Comparison of ENCODE assay signal across 37 cellular contexts in genomic region chr16:15737140-15737644, GRCh38.
"Had no signal": no experiment of that assay in that cellular context is flagged by ENCODE, and none has a peak within 500 bp of the region (broad histone marks: within the 10 kb centered on the region; RNA-seq: fewer than 3 reads in every experiment).

No MANE protein-coding gene starts in this region.

- H3K9me3 ChIP-seq: ascending aorta had no signal

- H3K4me3 Mint-ChIP-seq: activated CD8-positive, alpha-beta T cell treated with anti-CD3 and anti-CD28 coated beads for 36 hours; activated naive CD4-positive, alpha-beta T cell treated with anti-CD3 and anti-CD28 coated beads, Interleukin-2, amount 50 U/mL, for 24 hours; activated naive CD8-positive, alpha-beta T cell treated with anti-CD3 and anti-CD28 coated beads, Interleukin-2, amount 10 ng/mL, durations not matched to agents 7 days and 5 days; activated T-cell treated with anti-CD3 and anti-CD28 coated beads, Interleukin-2, amount 50 U/mL, for 72 hours; activated T-helper 17 cell treated with anti-CD3 and anti-CD28 coated beads, Interleukin-2, amount 50 U/mL, for 72 hours; central memory CD8-positive, alpha-beta T cell had no signal

- H3K4me2 ChIP-seq: KMS-11, PC-9 had no signal

- H3K4me3 ChIP-seq: ascending aorta, cardiac muscle cell, PC-9 had no signal

- H3K4me1 Mint-ChIP-seq: activated naive CD4-positive, alpha-beta T cell treated with anti-CD3 and anti-CD28 coated beads, Interleukin-2, amount 50 U/mL, for 24 hours; activated T-helper 17 cell treated with anti-CD3 and anti-CD28 coated beads, Interleukin-2, amount 50 U/mL, for 72 hours; central memory CD8-positive, alpha-beta T cell had no signal

- H3K9me3 Mint-ChIP-seq: activated CD8-positive, alpha-beta T cell treated with anti-CD3 and anti-CD28 coated beads for 36 hours; activated naive CD8-positive, alpha-beta T cell treated with anti-CD3 and anti-CD28 coated beads, Interleukin-2, amount 10 ng/mL, durations not matched to agents 7 days and 5 days; activated T-helper 17 cell treated with anti-CD3 and anti-CD28 coated beads, Interleukin-2, amount 50 U/mL, for 72 hours had no signal

- ATAC-seq: activated CD8-positive, alpha-beta T cell treated with anti-CD3 and anti-CD28 coated beads for 36 hours; activated T-cell treated with anti-CD3 and anti-CD28 coated beads, Interleukin-2, amount 50 U/mL, for 72 hours; activated T-helper 17 cell treated with anti-CD3 and anti-CD28 coated beads, Interleukin-2, amount 50 U/mL, for 72 hours; Right ventricle myocardium inferior; SK-N-SH treated with all-trans-retinoic acid at 6 μM for 48 hours had no signal

- H3K27me3 Mint-ChIP-seq: activated CD8-positive, alpha-beta T cell treated with anti-CD3 and anti-CD28 coated beads for 36 hours; activated naive CD4-positive, alpha-beta T cell treated with anti-CD3 and anti-CD28 coated beads, Interleukin-2, amount 50 U/mL, for 24 hours; activated naive CD8-positive, alpha-beta T cell treated with anti-CD3 and anti-CD28 coated beads, Interleukin-2, amount 10 ng/mL, durations not matched to agents 7 days and 5 days; activated T-helper 17 cell treated with anti-CD3 and anti-CD28 coated beads, Interleukin-2, amount 50 U/mL, for 72 hours; central memory CD8-positive, alpha-beta T cell had no signal

- H3K4me1 ChIP-seq: ascending aorta had no signal

- DNase-seq: activated CD4-positive, alpha-beta T cell treated with anti-CD3 and anti-CD28 coated beads for 1 hour; activated CD4-positive, alpha-beta T cell treated with anti-CD3 and anti-CD28 coated beads for 48 hours; activated CD4-positive, CD25-positive, alpha-beta regulatory T cell; activated CD8-positive, alpha-beta T cell treated with anti-CD3 and anti-CD28 coated beads for 36 hours; activated gamma-delta T cell; activated naive CD4-positive, alpha-beta T cell treated with Interleukin-2 at 50 U/mL for 16 hours; activated naive CD8-positive, alpha-beta T cell treated with anti-CD3 and anti-CD28 coated beads, Interleukin-2, amount 10 ng/mL, durations not matched to agents 7 days and 5 days; activated T-cell treated with anti-CD3 and anti-CD28 coated beads, Interleukin-2, amount 50 U/mL, for 1 hour; activated T-cell treated with anti-CD3 and anti-CD28 coated beads, Interleukin-2, amount 50 U/mL, for 72 hours; amygdala; MM.1S; MV-4-11; NCI-H1092; NCI-H1436 treated with DMSO at 0.1 percent for 48 hours; NCI-H187; NCI-H2029 treated with DMSO at 0.1 percent for 48 hours; NCI-H2107; NCI-H2171; NCI-H510A; NCI-H526; NCI-H748 treated with DMSO at 0.1 percent for 48 hours; NK-92 treated with Interleukin-12 subunit alpha and Interleukin-12 subunit beta, amount 100 ng/mL, for 24 hours; PC-9; SIG-M5; T-helper 1 cell; T-helper 2 cell; T-helper 9 cell had no signal

- H3K36me3 ChIP-seq: cardiac muscle cell had no signal

- H3K27ac ChIP-seq: ascending aorta, cardiac muscle cell, KMS-11, PC-9, RWPE1, VCaP had no signal

- H2AFZ ChIP-seq: PC-9 had no signal

- H3K27me3 ChIP-seq: ascending aorta, cardiac muscle cell had no signal

- H3K27ac Mint-ChIP-seq: activated CD8-positive, alpha-beta T cell treated with anti-CD3 and anti-CD28 coated beads for 36 hours; activated naive CD4-positive, alpha-beta T cell treated with anti-CD3 and anti-CD28 coated beads, Interleukin-2, amount 50 U/mL, for 24 hours; activated naive CD8-positive, alpha-beta T cell treated with anti-CD3 and anti-CD28 coated beads, Interleukin-2, amount 10 ng/mL, durations not matched to agents 7 days and 5 days; activated T-cell treated with anti-CD3 and anti-CD28 coated beads, Interleukin-2, amount 50 U/mL, for 72 hours; activated T-helper 17 cell treated with anti-CD3 and anti-CD28 coated beads, Interleukin-2, amount 50 U/mL, for 72 hours had no signal

- H3K9ac ChIP-seq: KMS-11 had no signal
